In the genomic region with DNA sequence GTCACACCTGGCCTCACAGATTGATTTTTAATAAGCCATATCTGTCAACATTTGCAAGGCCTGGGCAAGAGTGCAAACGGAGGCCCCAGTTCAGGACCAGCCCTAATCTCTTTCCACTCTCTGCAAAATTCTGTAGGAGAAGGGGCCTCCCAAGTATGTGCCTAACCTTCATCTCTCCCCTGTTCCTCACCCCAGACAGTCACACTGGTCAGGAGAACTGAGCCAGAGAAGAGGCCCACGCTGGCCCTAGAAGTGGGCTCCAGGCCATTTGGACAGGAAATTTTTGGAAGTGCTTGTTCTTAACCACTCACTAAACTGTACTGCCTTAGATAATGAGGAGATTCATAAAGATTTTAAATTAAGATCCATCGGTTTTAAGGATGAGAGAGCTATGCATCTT, we compare ENCODE assay signal across 13 cellular contexts.
A peak's percentile ranks its signal among the peaks of the same experiment; 100 is the strongest.
DNase-seq lines count a peak whose midpoint lies in the region; ATAC-seq and TF ChIP-seq lines count a peak whose summit lies in the region.
"Had no signal": no experiment of that assay in that cellular context is flagged by ENCODE, and none has a peak within 500 bp of the region (broad histone marks: within the 10 kb centered on the region; RNA-seq: fewer than 3 reads in every experiment).

No MANE protein-coding gene starts in this region.

- no peak overlapping the region for H3K4me3 ChIP-seq in ACC112 (ENCODE audit: low read depth, low read length)
- no peak overlapping the region for H3K4me3 ChIP-seq in gastroesophageal sphincter
- H3K4me3 ChIP-seq in lower lobe of right lung, result no peak overlapping the region
- H3K4me3 ChIP-seq in lower leg skin (ENCODE audit: low read depth, poor library complexity, severe bottlenecking), result no peak overlapping the region
- H3K4me3 ChIP-seq in MG63, result no peak overlapping the region

- DNase-seq in lower lobe of right lung (no peak), midbrain (lab: John Stamatoyannopoulos, UW) (no peak), lower leg skin (ENCODE audit: low spot score in 2 of 2) (no peak), MG63 (no peak)
- DNase-seq: AML-193; KG1; NCI-H1048; NCI-H526; NK-92 treated with Interleukin-12 subunit alpha and Interleukin-12 subunit beta, amount 100 ng/mL, for 24 hours had no signal

- H3K9me3 ChIP-seq in gastroesophageal sphincter (no peaks in the 10 kb centered on the region), lower lobe of right lung (no peaks in the 10 kb centered on the region), MG63 (no peaks in the 10 kb centered on the region)

- 10 to 22% methylated on average over 2 to 3 of the region's 3 CpGs for WGBS in gastroesophageal sphincter (ENCODE audit: low coverage in 1 of 2), 2 donors
- WGBS in lower leg skin, 2 donors, result 61 to 63% methylated on average over 3 of the region's 3 CpGs

- TF ChIP-seq CTCF in VCaP (conservative IDR thresholded peaks at IDR 0.05), result no peak
- TF ChIP-seq CTCF in gastroesophageal sphincter (IDR thresholded peaks at IDR 0.05), result no peak
- TF ChIP-seq CTCF in lower lobe of right lung (IDR thresholded peaks at IDR 0.05), result no peak
- no peak for TF ChIP-seq CTCF in lower leg skin (IDR thresholded peaks at IDR 0.05)

- intact Hi-C loops in lower lobe of right lung (cut with DNase I) (no loop called here), lower leg skin (cut with DNase I; ENCODE audit: low total_unique reads) (no loop called here)

- H3K27me3 ChIP-seq in ACC112 (ENCODE audit: insufficient read depth, low read length) (no peaks in the 10 kb centered on the region), gastroesophageal sphincter (no peaks in the 10 kb centered on the region), lower lobe of right lung (ENCODE audit: low read depth) (no peaks in the 10 kb centered on the region), MG63 (no peaks in the 10 kb centered on the region)

- H3K4me1 ChIP-seq in ACC112 (ENCODE audit: control insufficient read depth, insufficient read depth, low read length, unreplicated experiment), result peaks cover 8% of the 10 kb centered on the region
- peaks cover 2 to 22% (median 12%) of the 10 kb centered on the region in 3 donors for H3K4me1 ChIP-seq in gastroesophageal sphincter
- H3K4me1 ChIP-seq in lower lobe of right lung, result peaks cover 12% of the 10 kb centered on the region

- no peaks in the 10 kb centered on the region for H3K79me2 ChIP-seq in ACC112 (ENCODE audit: control insufficient read depth, insufficient read depth, low read length, unreplicated experiment)

- ATAC-seq in gastroesophageal sphincter (peak; percentile 10), lower lobe of right lung (peak; percentile 12 to 48), HG02885 (IDR thresholded peaks at IDR 0.05; ENCODE audit: poor library complexity, unreplicated experiment) (no peak)

- TF ChIP-seq POLR2A in gastroesophageal sphincter (IDR thresholded peaks at IDR 0.05) (no peak), lower leg skin (IDR thresholded peaks at IDR 0.05) (no peak)

- peak overlapping the region; percentile 69 for H2AFZ ChIP-seq in ACC112 (ENCODE audit: low read length, unreplicated experiment)

- H3K27ac ChIP-seq in ACC112 (ENCODE audit: low read depth, low read length), result peak overlapping the region; percentile 57; the same call in 1 of the 2 replicates
- H3K27ac ChIP-seq in VCaP, result peak overlapping the region; percentile 18; the same call in 1 of the 2 replicates
- H3K27ac ChIP-seq in gastroesophageal sphincter, result peak overlapping the region in 3 of 4 donors; percentile 56 to 59 (median 59)
- no peak overlapping the region for H3K27ac ChIP-seq in lower lobe of right lung

- H3K36me3 ChIP-seq in ACC112 (ENCODE audit: insufficient read depth, low read length) (no peaks in the 10 kb centered on the region), gastroesophageal sphincter (no peaks in the 10 kb centered on the region), lower lobe of right lung (no peaks in the 10 kb centered on the region), MG63 (no peaks in the 10 kb centered on the region)

- TF ChIP-seq EP300 in gastroesophageal sphincter (IDR thresholded peaks at IDR 0.05), result no peak
